In the genomic region with DNA sequence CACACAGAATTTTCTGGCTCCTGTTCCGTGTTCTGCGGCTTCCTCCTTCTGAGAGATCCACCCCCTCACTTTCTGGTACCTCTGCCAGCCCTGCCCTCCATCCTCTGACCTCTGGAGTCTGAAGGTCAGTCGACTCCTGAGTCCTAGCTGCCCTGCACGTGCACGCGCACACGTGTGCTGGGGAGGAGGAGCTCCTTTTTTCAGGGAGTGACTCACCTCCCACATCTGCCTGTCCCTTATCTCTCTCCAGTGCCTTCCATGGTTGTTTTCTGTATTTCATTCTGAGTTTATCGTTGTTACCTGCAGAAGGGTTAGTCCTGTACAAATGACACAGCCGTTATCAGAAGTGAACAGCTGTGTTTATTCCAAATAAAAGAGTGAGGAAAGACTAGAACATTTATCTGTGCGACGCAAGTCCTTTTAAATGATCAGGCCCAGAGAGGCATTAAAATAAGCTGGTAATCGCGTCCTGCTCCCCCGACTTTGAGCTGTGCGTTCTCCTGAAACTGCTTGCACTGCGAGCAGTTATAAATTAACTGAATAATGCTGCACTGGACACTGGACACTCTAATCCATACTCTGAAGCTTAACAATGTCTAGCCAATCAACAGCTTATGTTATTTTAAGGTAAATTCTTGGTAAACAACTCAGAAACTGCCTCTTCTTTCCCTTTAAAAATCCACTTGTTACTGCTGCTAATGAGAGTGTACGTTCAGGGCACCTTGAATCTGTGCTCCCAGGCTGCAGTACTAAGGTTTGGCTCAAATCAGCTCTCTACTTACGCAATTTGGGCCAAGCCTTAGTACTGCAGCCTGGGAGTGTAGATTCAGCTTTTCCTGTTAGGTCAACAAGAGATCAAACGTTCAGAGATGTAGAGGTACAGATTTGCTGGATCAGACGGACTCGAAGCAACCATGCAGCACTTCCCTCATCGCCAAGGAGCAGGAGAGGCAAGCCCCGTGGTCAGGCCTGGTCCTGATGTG, we compare ENCODE assay signal across 24 cellular contexts.
DNase-seq lines count a peak whose midpoint lies in the region; ATAC-seq, FAIRE-seq and TF ChIP-seq lines count a peak whose summit lies in the region.
"Had no signal": no experiment of that assay in that cellular context is flagged by ENCODE, and none has a peak within 500 bp of the region (broad histone marks: within the 10 kb centered on the region; RNA-seq: fewer than 3 reads in every experiment).

No MANE protein-coding gene starts in this region.

- H3K9me2 ChIP-seq in MM.1S (replicated peaks; ENCODE audit: insufficient read depth, low read length), result no peaks in the 10 kb centered on the region

- ATAC-seq in pancreas, result peak; percentile 91 to 93 (median 92)
- ATAC-seq: foreskin keratinocyte; HCT116; stimulated activated naive CD8-positive, alpha-beta T cell treated with anti-CD3 and anti-CD28 coated beads, Interleukin-15, amount 100 ng/mL, for 72 hours; T-helper 17 cell had no signal

- TF ChIP-seq CTCF in kidney (IDR thresholded peaks at IDR 0.05; ENCODE audit: borderline replicate concordance, extremely low read depth, insufficient read depth), result no peak
- no peak for TF ChIP-seq CTCF in pancreas (IDR thresholded peaks at IDR 0.05)
- TF ChIP-seq CTCF in right atrium auricular region (IDR thresholded peaks at IDR 0.05), result no peak
- TF ChIP-seq CTCF in MM.1S (IDR thresholded peaks at IDR 0.05; ENCODE audit: low read length), result no peak

- no peaks in the 10 kb centered on the region for H3F3A ChIP-seq in MM.1S (ENCODE audit: insufficient read depth, low read length)

- no peaks in the 10 kb centered on the region for H3K36me3 ChIP-seq in kidney (ENCODE audit: control insufficient read depth in 1 of 2, insufficient read depth in 2 of 2, low read length in 2 of 2)
- H3K36me3 ChIP-seq in pancreas, result no peaks in the 10 kb centered on the region
- no peaks in the 10 kb centered on the region for H3K36me3 ChIP-seq in right atrium auricular region
- no peaks in the 10 kb centered on the region for H3K36me3 ChIP-seq in MM.1S (replicated peaks; ENCODE audit: insufficient read depth, low read length)
- H3K36me3 ChIP-seq: cardiac muscle cell, SJCRH30 had no signal

- H3K9me3 ChIP-seq in kidney (ENCODE audit: control insufficient read depth in 1 of 2, low read length in 2 of 2) (no peaks in the 10 kb centered on the region), pancreas (no peaks in the 10 kb centered on the region), right atrium auricular region (no peaks in the 10 kb centered on the region), MM.1S (replicated peaks; ENCODE audit: insufficient read depth, low read length) (no peaks in the 10 kb centered on the region)
- H3K9me3 ChIP-seq: SJCRH30 had no signal

- no peaks in the 10 kb centered on the region for H4K20me1 ChIP-seq in MM.1S (ENCODE audit: insufficient read depth, low read length)

- H3K4me1 ChIP-seq in kidney (ENCODE audit: control insufficient read depth in 1 of 2, insufficient read depth in 1 of 2, low read depth in 1 of 2, low read length in 2 of 2) (peaks cover 0 to 3% of the 10 kb centered on the region in 2 donors), pancreas (peaks cover 8 to 13% (median 12%) of the 10 kb centered on the region in 3 donors), right atrium auricular region (peaks cover 0 to 24% of the 10 kb centered on the region in 2 donors), MM.1S (ENCODE audit: low read length) (no peaks in the 10 kb centered on the region)
- H3K4me1 ChIP-seq: foreskin keratinocyte, SJCRH30 had no signal

- no peak for FAIRE-seq in kidney (lab: Jason Lieb, UNC)
- no peak for FAIRE-seq in pancreas (lab: Jason Lieb, UNC)
- FAIRE-seq: HTR-8/SVneo had no signal

- no peak overlapping the region for H3K9ac ChIP-seq in kidney (ENCODE audit: low read length in 2 of 2)
- no peak overlapping the region for H3K9ac ChIP-seq in MM.1S (ENCODE audit: low read length)

- H3K79me2 ChIP-seq in MM.1S (ENCODE audit: low read length), result no peaks in the 10 kb centered on the region

- intact Hi-C loops in kidney (cut with DNase I) (no loop called here), pancreas (cut with DNase I) (no loop called here)

- DNase-seq in HT1080 (ENCODE audit: low read depth) (peak; percentile 39), RPMI8226 (peak; percentile 26), kidney (no peak), pancreas (peak in 3 of 6 donors; percentile 36 to 43 (median 41)), right atrium auricular region (ENCODE audit: low spot score) (no peak), MM.1S (no peak)
- no peak for DNase-seq in activated CD8-positive, alpha-beta memory T cell treated with anti-CD3 and anti-CD28 coated beads, Interleukin-2, amount 50 U/mL, for 4 hours
- DNase-seq: activated CD4-positive, alpha-beta memory T cell treated with anti-CD3 and anti-CD28 coated beads, Interleukin-2, amount 10 ng/mL, durations not matched to agents 7 days and 5 days; activated naive CD4-positive, alpha-beta T cell treated with Interleukin-2 at 50 U/mL for 16 hours; amniotic stem cell; foreskin keratinocyte; hippocampal formation; islet precursor cell; Kasumi-1; SJCRH30; stimulated activated CD4-positive, alpha-beta T cell treated with anti-CD3 and anti-CD28 coated beads, Interleukin-4, amount 100 ng/mL, for 1 hour; stimulated activated naive CD8-positive, alpha-beta T cell treated with anti-CD3 and anti-CD28 coated beads, Interleukin-15, amount 100 ng/mL, for 72 hours; T-helper 17 cell; trophoblast cell had no signal

- no peaks in the 10 kb centered on the region for H3K27me3 ChIP-seq in pancreas
- no peaks in the 10 kb centered on the region for H3K27me3 ChIP-seq in right atrium auricular region
- H3K27me3 ChIP-seq in MM.1S (replicated peaks; ENCODE audit: insufficient read depth, low read length), result no peaks in the 10 kb centered on the region
- H3K27me3 ChIP-seq: cardiac muscle cell, foreskin keratinocyte, SJCRH30 had no signal

- no peak overlapping the region for H2AFZ ChIP-seq in MM.1S (ENCODE audit: low read length)

- peak overlapping the region; percentile 1 to 11 for H3K4me3 ChIP-seq in kidney (ENCODE audit: low read length in 2 of 2)
- H3K4me3 ChIP-seq in pancreas, result peak overlapping the region in 1 of 4 donors; percentile 3
- no peak overlapping the region for H3K4me3 ChIP-seq in right atrium auricular region
- H3K4me3 ChIP-seq in MM.1S (ENCODE audit: low read length), result no peak overlapping the region
- H3K4me3 ChIP-seq: cardiac muscle cell, SJCRH30 had no signal

- H3K4me2 ChIP-seq in MM.1S (ENCODE audit: low read depth, low read length), result no peak overlapping the region

- WGBS in pancreas, 2 donors, result 22% methylated on average over 23 of the region's 23 CpGs

- H3K27ac ChIP-seq in kidney (ENCODE audit: low read depth in 2 of 2, low read length in 2 of 2) (no peak overlapping the region), pancreas (peak overlapping the region in 3 of 4 donors; percentile 34 to 54 (median 41)), right atrium auricular region (no peak overlapping the region), MM.1S (ENCODE audit: low read length) (no peak overlapping the region)
- H3K27ac ChIP-seq: cardiac muscle cell, epithelial cell of prostate, foreskin keratinocyte, SJCRH30, VCaP had no signal

Comparison
In these comparisons a context has a peak if more than half of its experiments do, and no peak if none do; other contexts are left out.
1. DNase-seq: peak in HT1080 (single experiment) and RPMI8226 (single experiment); none in kidney (single experiment), activated CD8-positive, alpha-beta memory T cell treated with anti-CD3 and anti-CD28 coated beads, Interleukin-2, amount 50 U/mL, for 4 hours (single experiment), right atrium auricular region (single experiment) and MM.1S (single experiment).
2. H3K27ac ChIP-seq: peak in pancreas (3 of 4); none in kidney (0 of 2), right atrium auricular region (0 of 2) and MM.1S (single experiment).
3. H3K4me3 ChIP-seq: peak in kidney (2 of 2); none in right atrium auricular region (0 of 2) and MM.1S (single experiment).